1 cellular context compared by ENCODE assay signal in the genomic region with DNA sequence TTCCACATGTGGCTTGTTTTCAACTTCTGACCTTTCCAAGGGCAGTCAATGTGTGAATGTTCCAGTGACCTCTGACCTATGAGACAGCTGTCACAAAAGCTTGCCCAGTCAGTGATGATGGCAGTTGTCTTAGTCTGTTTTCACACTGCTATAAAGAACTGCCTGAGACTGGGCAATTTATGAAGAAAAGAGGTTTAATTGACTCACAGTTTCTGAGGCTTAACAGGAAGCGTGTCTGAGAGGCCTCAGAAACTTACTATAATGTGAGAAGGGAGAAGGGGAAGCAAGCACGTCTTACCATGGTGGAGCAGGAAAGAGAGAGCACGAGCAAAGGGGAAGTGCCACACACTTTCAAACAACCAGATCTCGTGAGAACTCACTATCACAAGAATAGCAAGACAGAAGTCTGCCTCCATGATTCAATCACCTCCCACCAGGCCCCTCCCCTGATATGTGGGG.
TF ChIP-seq lines count a peak whose summit lies in the region.

No MANE protein-coding gene starts in this region.

TF ChIP-seq in K562, 482 proteins besides CTCF, POLR2A, EP300 and RAD21 (continued from another document and continues in another):
- TF ChIP-seq, protein P1, sequence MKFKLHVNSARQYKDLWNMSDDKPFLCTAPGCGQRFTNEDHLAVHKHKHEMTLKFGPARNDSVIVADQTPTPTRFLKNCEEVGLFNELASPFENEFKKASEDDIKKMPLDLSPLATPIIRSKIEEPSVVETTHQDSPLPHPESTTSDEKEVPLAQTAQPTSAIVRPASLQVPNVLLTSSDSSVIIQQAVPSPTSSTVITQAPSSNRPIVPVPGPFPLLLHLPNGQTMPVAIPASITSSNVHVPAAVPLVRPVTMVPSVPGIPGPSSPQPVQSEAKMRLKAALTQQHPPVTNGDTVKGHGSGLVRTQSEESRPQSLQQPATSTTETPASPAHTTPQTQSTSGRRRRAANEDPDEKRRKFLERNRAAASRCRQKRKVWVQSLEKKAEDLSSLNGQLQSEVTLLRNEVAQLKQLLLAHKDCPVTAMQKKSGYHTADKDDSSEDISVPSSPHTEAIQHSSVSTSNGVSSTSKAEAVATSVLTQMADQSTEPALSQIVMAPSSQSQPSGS (CRISPR knock-in tag; IDR thresholded peaks at IDR 0.05): no peak
- TF ChIP-seq ZZZ3 (IDR thresholded peaks at IDR 0.05): no peak
- TF ChIP-seq ZNF764 (CRISPR knock-in tag; IDR thresholded peaks at IDR 0.05; ENCODE audit: low read depth): no peak
- TF ChIP-seq, protein P2, sequence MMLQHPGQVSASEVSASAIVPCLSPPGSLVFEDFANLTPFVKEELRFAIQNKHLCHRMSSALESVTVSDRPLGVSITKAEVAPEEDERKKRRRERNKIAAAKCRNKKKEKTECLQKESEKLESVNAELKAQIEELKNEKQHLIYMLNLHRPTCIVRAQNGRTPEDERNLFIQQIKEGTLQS (IDR thresholded peaks at IDR 0.05): no peak
- TF ChIP-seq, protein P2 (CRISPR knock-in tag; conservative IDR thresholded peaks at IDR 0.05): no peak
- TF ChIP-seq HSF4 (CRISPR knock-in tag; IDR thresholded peaks at IDR 0.05; ENCODE audit: borderline replicate concordance): no peak
- peak; percentile 45; the same call in 1 of the 2 replicates for TF ChIP-seq MYBL2 (IDR thresholded peaks at IDR 0.05; ENCODE audit: low read depth)
- TF ChIP-seq MYBL2 (CRISPR knock-in tag; IDR thresholded peaks at IDR 0.05; ENCODE audit: borderline replicate concordance): no peak
- no peak for TF ChIP-seq ZNF174 (CRISPR knock-in tag; IDR thresholded peaks at IDR 0.05)
- TF ChIP-seq, protein P3, sequence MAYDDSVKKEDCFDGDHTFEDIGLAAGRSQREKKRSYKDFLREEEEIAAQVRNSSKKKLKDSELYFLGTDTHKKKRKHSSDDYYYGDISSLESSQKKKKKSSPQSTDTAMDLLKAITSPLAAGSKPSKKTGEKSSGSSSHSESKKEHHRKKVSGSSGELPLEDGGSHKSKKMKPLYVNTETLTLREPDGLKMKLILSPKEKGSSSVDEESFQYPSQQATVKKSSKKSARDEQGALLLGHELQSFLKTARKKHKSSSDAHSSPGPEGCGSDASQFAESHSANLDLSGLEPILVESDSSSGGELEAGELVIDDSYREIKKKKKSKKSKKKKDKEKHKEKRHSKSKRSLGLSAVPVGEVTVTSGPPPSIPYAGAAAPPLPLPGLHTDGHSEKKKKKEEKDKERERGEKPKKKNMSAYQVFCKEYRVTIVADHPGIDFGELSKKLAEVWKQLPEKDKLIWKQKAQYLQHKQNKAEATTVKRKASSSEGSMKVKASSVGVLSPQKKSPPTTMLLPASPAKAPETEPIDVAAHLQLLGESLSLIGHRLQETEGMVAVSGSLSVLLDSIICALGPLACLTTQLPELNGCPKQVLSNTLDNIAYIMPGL (CRISPR knock-in tag; IDR thresholded peaks at IDR 0.05): no peak
- TF ChIP-seq, protein P4, sequence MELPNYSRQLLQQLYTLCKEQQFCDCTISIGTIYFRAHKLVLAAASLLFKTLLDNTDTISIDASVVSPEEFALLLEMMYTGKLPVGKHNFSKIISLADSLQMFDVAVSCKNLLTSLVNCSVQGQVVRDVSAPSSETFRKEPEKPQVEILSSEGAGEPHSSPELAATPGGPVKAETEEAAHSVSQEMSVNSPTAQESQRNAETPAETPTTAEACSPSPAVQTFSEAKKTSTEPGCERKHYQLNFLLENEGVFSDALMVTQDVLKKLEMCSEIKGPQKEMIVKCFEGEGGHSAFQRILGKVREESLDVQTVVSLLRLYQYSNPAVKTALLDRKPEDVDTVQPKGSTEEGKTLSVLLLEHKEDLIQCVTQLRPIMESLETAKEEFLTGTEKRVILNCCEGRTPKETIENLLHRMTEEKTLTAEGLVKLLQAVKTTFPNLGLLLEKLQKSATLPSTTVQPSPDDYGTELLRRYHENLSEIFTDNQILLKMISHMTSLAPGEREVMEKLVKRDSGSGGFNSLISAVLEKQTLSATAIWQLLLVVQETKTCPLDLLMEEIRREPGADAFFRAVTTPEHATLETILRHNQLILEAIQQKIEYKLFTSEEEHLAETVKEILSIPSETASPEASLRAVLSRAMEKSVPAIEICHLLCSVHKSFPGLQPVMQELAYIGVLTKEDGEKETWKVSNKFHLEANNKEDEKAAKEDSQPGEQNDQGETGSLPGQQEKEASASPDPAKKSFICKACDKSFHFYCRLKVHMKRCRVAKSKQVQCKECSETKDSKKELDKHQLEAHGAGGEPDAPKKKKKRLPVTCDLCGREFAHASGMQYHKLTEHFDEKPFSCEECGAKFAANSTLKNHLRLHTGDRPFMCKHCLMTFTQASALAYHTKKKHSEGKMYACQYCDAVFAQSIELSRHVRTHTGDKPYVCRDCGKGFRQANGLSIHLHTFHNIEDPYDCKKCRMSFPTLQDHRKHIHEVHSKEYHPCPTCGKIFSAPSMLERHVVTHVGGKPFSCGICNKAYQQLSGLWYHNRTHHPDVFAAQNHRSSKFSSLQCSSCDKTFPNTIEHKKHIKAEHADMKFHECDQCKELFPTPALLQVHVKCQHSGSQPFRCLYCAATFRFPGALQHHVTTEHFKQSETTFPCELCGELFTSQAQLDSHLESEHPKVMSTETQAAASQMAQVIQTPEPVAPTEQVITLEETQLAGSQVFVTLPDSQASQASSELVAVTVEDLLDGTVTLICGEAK (IDR thresholded peaks at IDR 0.05): peak; percentile 53; the same call in 1 of the 2 replicates
- TF ChIP-seq, protein P4 (CRISPR knock-in tag; IDR thresholded peaks at IDR 0.05): no peak
- TF ChIP-seq ASH1L (IDR thresholded peaks at IDR 0.05; ENCODE audit: borderline replicate concordance, low read depth, partially characterized antibody): no peak
- TF ChIP-seq CBFA2T3 (IDR thresholded peaks at IDR 0.05): no peak
- TF ChIP-seq, protein P5, sequence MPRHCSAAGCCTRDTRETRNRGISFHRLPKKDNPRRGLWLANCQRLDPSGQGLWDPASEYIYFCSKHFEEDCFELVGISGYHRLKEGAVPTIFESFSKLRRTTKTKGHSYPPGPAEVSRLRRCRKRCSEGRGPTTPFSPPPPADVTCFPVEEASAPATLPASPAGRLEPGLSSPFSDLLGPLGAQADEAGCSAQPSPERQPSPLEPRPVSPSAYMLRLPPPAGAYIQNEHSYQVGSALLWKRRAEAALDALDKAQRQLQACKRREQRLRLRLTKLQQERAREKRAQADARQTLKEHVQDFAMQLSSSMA (CRISPR knock-in tag; IDR thresholded peaks at IDR 0.05): no peak
- no peak for TF ChIP-seq PPARD (CRISPR knock-in tag; IDR thresholded peaks at IDR 0.05)
- TF ChIP-seq, protein P6, sequence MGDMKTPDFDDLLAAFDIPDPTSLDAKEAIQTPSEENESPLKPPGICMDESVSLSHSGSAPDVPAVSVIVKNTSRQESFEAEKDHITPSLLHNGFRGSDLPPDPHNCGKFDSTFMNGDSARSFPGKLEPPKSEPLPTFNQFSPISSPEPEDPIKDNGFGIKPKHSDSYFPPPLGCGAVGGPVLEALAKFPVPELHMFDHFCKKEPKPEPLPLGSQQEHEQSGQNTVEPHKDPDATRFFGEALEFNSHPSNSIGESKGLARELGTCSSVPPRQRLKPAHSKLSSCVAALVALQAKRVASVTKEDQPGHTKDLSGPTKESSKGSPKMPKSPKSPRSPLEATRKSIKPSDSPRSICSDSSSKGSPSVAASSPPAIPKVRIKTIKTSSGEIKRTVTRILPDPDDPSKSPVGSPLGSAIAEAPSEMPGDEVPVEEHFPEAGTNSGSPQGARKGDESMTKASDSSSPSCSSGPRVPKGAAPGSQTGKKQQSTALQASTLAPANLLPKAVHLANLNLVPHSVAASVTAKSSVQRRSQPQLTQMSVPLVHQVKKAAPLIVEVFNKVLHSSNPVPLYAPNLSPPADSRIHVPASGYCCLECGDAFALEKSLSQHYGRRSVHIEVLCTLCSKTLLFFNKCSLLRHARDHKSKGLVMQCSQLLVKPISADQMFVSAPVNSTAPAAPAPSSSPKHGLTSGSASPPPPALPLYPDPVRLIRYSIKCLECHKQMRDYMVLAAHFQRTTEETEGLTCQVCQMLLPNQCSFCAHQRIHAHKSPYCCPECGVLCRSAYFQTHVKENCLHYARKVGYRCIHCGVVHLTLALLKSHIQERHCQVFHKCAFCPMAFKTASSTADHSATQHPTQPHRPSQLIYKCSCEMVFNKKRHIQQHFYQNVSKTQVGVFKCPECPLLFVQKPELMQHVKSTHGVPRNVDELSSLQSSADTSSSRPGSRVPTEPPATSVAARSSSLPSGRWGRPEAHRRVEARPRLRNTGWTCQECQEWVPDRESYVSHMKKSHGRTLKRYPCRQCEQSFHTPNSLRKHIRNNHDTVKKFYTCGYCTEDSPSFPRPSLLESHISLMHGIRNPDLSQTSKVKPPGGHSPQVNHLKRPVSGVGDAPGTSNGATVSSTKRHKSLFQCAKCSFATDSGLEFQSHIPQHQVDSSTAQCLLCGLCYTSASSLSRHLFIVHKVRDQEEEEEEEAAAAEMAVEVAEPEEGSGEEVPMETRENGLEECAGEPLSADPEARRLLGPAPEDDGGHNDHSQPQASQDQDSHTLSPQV (IDR thresholded peaks at IDR 0.05): peak; percentile 46
- TF ChIP-seq, protein P7, sequence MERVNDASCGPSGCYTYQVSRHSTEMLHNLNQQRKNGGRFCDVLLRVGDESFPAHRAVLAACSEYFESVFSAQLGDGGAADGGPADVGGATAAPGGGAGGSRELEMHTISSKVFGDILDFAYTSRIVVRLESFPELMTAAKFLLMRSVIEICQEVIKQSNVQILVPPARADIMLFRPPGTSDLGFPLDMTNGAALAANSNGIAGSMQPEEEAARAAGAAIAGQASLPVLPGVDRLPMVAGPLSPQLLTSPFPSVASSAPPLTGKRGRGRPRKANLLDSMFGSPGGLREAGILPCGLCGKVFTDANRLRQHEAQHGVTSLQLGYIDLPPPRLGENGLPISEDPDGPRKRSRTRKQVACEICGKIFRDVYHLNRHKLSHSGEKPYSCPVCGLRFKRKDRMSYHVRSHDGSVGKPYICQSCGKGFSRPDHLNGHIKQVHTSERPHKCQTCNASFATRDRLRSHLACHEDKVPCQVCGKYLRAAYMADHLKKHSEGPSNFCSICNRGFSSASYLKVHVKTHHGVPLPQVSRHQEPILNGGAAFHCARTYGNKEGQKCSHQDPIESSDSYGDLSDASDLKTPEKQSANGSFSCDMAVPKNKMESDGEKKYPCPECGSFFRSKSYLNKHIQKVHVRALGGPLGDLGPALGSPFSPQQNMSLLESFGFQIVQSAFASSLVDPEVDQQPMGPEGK (CRISPR knock-in tag; IDR thresholded peaks at IDR 0.05; ENCODE audit: borderline replicate concordance): no peak
- peak; percentile 84 for TF ChIP-seq SPI1 (IDR thresholded peaks at IDR 0.05; ENCODE audit: borderline replicate concordance, low read depth, low read length)
- peak; percentile 72 for TF ChIP-seq CHD2 (IDR thresholded peaks at IDR 0.05; ENCODE audit: low read depth, low read length)
- TF ChIP-seq CXXC5 (CRISPR knock-in tag; IDR thresholded peaks at IDR 0.05): 0 out of 2 replicates have a peak, but pooled peaks have one; percentile 29
- TF ChIP-seq ELF2 (CRISPR knock-in tag; IDR thresholded peaks at IDR 0.05): no peak
- TF ChIP-seq, protein P8, sequence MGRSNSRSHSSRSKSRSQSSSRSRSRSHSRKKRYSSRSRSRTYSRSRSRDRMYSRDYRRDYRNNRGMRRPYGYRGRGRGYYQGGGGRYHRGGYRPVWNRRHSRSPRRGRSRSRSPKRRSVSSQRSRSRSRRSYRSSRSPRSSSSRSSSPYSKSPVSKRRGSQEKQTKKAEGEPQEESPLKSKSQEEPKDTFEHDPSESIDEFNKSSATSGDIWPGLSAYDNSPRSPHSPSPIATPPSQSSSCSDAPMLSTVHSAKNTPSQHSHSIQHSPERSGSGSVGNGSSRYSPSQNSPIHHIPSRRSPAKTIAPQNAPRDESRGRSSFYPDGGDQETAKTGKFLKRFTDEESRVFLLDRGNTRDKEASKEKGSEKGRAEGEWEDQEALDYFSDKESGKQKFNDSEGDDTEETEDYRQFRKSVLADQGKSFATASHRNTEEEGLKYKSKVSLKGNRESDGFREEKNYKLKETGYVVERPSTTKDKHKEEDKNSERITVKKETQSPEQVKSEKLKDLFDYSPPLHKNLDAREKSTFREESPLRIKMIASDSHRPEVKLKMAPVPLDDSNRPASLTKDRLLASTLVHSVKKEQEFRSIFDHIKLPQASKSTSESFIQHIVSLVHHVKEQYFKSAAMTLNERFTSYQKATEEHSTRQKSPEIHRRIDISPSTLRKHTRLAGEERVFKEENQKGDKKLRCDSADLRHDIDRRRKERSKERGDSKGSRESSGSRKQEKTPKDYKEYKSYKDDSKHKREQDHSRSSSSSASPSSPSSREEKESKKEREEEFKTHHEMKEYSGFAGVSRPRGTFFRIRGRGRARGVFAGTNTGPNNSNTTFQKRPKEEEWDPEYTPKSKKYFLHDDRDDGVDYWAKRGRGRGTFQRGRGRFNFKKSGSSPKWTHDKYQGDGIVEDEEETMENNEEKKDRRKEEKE (IDR thresholded peaks at IDR 0.05; ENCODE audit: borderline replicate concordance in 1 of 2, control insufficient read depth in 1 of 2, low read depth in 2 of 2, low read length in 1 of 2): no peak
- no peak for TF ChIP-seq ZNF780A (CRISPR knock-in tag; IDR thresholded peaks at IDR 0.05)
- TF ChIP-seq NR2C1 (IDR thresholded peaks at IDR 0.05): peak; percentile 88
- peak; percentile 93 for TF ChIP-seq NR2C1 (tag; IDR thresholded peaks at IDR 0.05)
- no peak for TF ChIP-seq BRF1 (IDR thresholded peaks at IDR 0.05; ENCODE audit: borderline replicate concordance, extremely low read depth, insufficient read length)
- no peak for TF ChIP-seq ZNF133 (CRISPR knock-in tag; IDR thresholded peaks at IDR 0.05)
- TF ChIP-seq ZNF561 (CRISPR knock-in tag; conservative IDR thresholded peaks at IDR 0.05): no peak
